In genomic region chr13:92806215-92806614, GRCh38 we compare ENCODE assay signal across 8 cellular contexts.
DNase-seq lines count a peak whose midpoint lies in the region; ATAC-seq and TF ChIP-seq lines count a peak whose summit lies in the region.

No MANE protein-coding gene starts in this region.

- H3K27me3 ChIP-seq in CD4-positive, alpha-beta T cell (ENCODE audit: control insufficient read depth, insufficient read depth, low read length), result no peaks in the 10 kb centered on the region

- H3K9me3 ChIP-seq in CD4-positive, alpha-beta T cell (ENCODE audit: control insufficient read depth, low read length), result no peaks in the 10 kb centered on the region
- H3K9me3 ChIP-seq in mucosa of descending colon, result no peaks in the 10 kb centered on the region

- H3K36me3 ChIP-seq in mucosa of descending colon (ENCODE audit: low read depth), result no peaks in the 10 kb centered on the region

- TF ChIP-seq CTCF in CD4-positive, alpha-beta T cell (IDR thresholded peaks at IDR 0.05), result no peak
- TF ChIP-seq CTCF in mucosa of descending colon (IDR thresholded peaks at IDR 0.05), result no peak

- intact Hi-C loops in CD4-positive, alpha-beta T cell (cut with DNase I, micrococcal nuclease), result no loop called here
- intact Hi-C loops in mucosa of descending colon (cut with DNase I, micrococcal nuclease), result no loop called here

- no peak overlapping the region for H3K27ac ChIP-seq in CD4-positive, alpha-beta T cell (ENCODE audit: low read depth, low read length)

- POLR2A ChIA-PET in CD4-positive, alpha-beta T cell (lab: Charles Lee), result interaction anchor here (1.1 kb wide), 1 partner anchor 14 kb away, joined by 3 read pairs; no protein-coding TSS in a partner anchor

- H3K9me3 Mint-ChIP-seq in CD4-positive, alpha-beta T cell, result peaks cover 5% of the 10 kb centered on the region
- H3K9me3 Mint-ChIP-seq in activated naive CD8-positive, alpha-beta T cell treated with anti-CD3 and anti-CD28 coated beads, Interleukin-2, amount 50 U/mL, for 24 hours, result peaks cover 5% of the 10 kb centered on the region

- CTCF ChIA-PET in CD4-positive, alpha-beta T cell (lab: Charles Lee), result no interaction called here

- H3K36me3 Mint-ChIP-seq in CD4-positive, alpha-beta T cell (ENCODE audit: low read depth), result no peaks in the 10 kb centered on the region
- no peaks in the 10 kb centered on the region for H3K36me3 Mint-ChIP-seq in activated naive CD8-positive, alpha-beta T cell treated with anti-CD3 and anti-CD28 coated beads, Interleukin-2, amount 50 U/mL, for 24 hours (ENCODE audit: low read depth)

- H3K4me3 Mint-ChIP-seq in CD4-positive, alpha-beta T cell, result peak overlapping the region; percentile 72
- peak overlapping the region; percentile 52 for H3K4me3 Mint-ChIP-seq in activated naive CD8-positive, alpha-beta T cell treated with anti-CD3 and anti-CD28 coated beads, Interleukin-2, amount 50 U/mL, for 24 hours

- H3K4me1 Mint-ChIP-seq in CD4-positive, alpha-beta T cell (ENCODE audit: low read depth), result no peaks in the 10 kb centered on the region
- H3K4me1 Mint-ChIP-seq in activated naive CD8-positive, alpha-beta T cell treated with anti-CD3 and anti-CD28 coated beads, Interleukin-2, amount 50 U/mL, for 24 hours, result peaks cover 5% of the 10 kb centered on the region

- H3K27ac Mint-ChIP-seq in CD4-positive, alpha-beta T cell, result no peak overlapping the region
- no peak overlapping the region for H3K27ac Mint-ChIP-seq in activated naive CD8-positive, alpha-beta T cell treated with anti-CD3 and anti-CD28 coated beads, Interleukin-2, amount 50 U/mL, for 24 hours

- no peaks in the 10 kb centered on the region for H3K4me1 ChIP-seq in mucosa of descending colon (ENCODE audit: low read depth)

- ATAC-seq in CD4-positive, alpha-beta T cell (ENCODE audit: poor library complexity), result no peak
- ATAC-seq in HG02798 (IDR thresholded peaks at IDR 0.05; ENCODE audit: poor library complexity, unreplicated experiment), result peak; percentile 77
- no peak for ATAC-seq in activated naive CD8-positive, alpha-beta T cell treated with anti-CD3 and anti-CD28 coated beads, Interleukin-2, amount 50 U/mL, for 24 hours
- peak; percentile 66 for ATAC-seq in mucosa of descending colon
- ATAC-seq in GM21423 (IDR thresholded peaks at IDR 0.05; ENCODE audit: unreplicated experiment), result no peak

- H3K27me3 Mint-ChIP-seq in CD4-positive, alpha-beta T cell, result no peaks in the 10 kb centered on the region
- no peaks in the 10 kb centered on the region for H3K27me3 Mint-ChIP-seq in activated naive CD8-positive, alpha-beta T cell treated with anti-CD3 and anti-CD28 coated beads, Interleukin-2, amount 50 U/mL, for 24 hours

- DNase-seq in CD4-positive, alpha-beta T cell, result no peak
- DNase-seq in activated naive CD8-positive, alpha-beta T cell treated with anti-CD3 and anti-CD28 coated beads, Interleukin-2, amount 50 U/mL, for 24 hours, result no peak
- DNase-seq in mucosa of descending colon (no peak), NCI-H748 (lab: John Stamatoyannopoulos, UW; ENCODE audit: unreplicated experiment) (no peak), KG1 (lab: John Stamatoyannopoulos, UW) (no peak), MV-4-11 (lab: John Stamatoyannopoulos, UW) (no peak)

- no peak overlapping the region for H3K4me3 ChIP-seq in mucosa of descending colon

Comparison
In these comparisons a context has a peak if more than half of its experiments do, and no peak if none do; other contexts are left out.
1. ATAC-seq: peak in HG02798 (single experiment) and mucosa of descending colon (single experiment); none in CD4-positive, alpha-beta T cell (single experiment), activated naive CD8-positive, alpha-beta T cell treated with anti-CD3 and anti-CD28 coated beads, Interleukin-2, amount 50 U/mL, for 24 hours (single experiment) and GM21423 (single experiment).